ENCODE assay signal across 26 cellular contexts in the genomic region with DNA sequence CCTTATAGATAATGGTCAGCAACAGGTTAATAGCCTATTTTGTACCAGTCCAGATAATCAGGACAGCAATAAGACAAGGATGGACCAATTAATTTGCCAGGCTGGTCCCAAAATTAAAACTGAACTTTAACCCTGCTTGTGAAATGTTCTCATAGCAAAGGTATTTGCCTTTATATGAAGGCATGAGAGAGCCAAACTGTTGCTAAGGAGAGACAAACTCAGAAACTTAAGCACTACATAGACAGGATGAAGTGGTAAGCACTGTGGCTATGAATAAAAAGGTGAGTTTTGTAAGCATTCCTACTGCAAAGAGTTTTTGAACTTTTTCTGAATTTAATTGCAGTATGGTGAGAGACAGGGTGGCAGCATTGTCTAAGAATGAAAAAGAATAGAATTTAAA.
"Had no signal": no experiment of that assay in that cellular context is flagged by ENCODE, and none has a peak within 500 bp of the region (broad histone marks: within the 10 kb centered on the region; RNA-seq: fewer than 3 reads in every experiment).

No MANE protein-coding gene starts in this region.

- H3K4me3 ChIP-seq: coronary artery, hepatocyte, lower lobe of right lung, neural progenitor cell, thoracic aorta had no signal

- H3K9ac ChIP-seq: neural progenitor cell had no signal

- H3K27ac Mint-ChIP-seq: activated naive CD8-positive, alpha-beta T cell treated with anti-CD3 and anti-CD28 coated beads for 36 hours; activated T-cell treated with anti-CD3 and anti-CD28 coated beads, Interleukin-2, amount 50 U/mL, for 24 hours; activated T-helper 17 cell treated with anti-CD3 and anti-CD28 coated beads, Interleukin-2, amount 50 U/mL, for 72 hours; immature natural killer cell; naive thymus-derived CD4-positive, alpha-beta T cell; T-helper 1 cell treated with Interleukin-12 subunit alpha and Interleukin-12 subunit beta and Interleukin-4 antibody, amounts not matched to agents 30 μg/mL and 1 μg/mL, for 36 hours; type B pancreatic cell; WTC11 had no signal

- H3K4me1 Mint-ChIP-seq: activated T-helper 17 cell treated with anti-CD3 and anti-CD28 coated beads, Interleukin-2, amount 50 U/mL, for 72 hours; immature natural killer cell; naive thymus-derived CD4-positive, alpha-beta T cell had no signal

- H3K9me3 ChIP-seq: lower lobe of right lung, thoracic aorta had no signal

- H3K27me3 Mint-ChIP-seq: activated T-cell treated with anti-CD3 and anti-CD28 coated beads, Interleukin-2, amount 50 U/mL, for 24 hours had no signal

- H3K4me1 ChIP-seq: lower lobe of right lung had no signal

- H3K79me2 ChIP-seq: hepatocyte had no signal

- H3K36me3 ChIP-seq: lower lobe of right lung, neural progenitor cell, thoracic aorta had no signal

- H3K4me2 ChIP-seq: hepatocyte, neural progenitor cell had no signal

- H3K4me3 Mint-ChIP-seq: activated naive CD8-positive, alpha-beta T cell treated with anti-CD3 and anti-CD28 coated beads for 36 hours; activated T-cell treated with anti-CD3 and anti-CD28 coated beads, Interleukin-2, amount 50 U/mL, for 24 hours; activated T-helper 17 cell treated with anti-CD3 and anti-CD28 coated beads, Interleukin-2, amount 50 U/mL, for 72 hours; immature natural killer cell; naive thymus-derived CD4-positive, alpha-beta T cell; neural progenitor cell; T-helper 1 cell treated with Interleukin-12 subunit alpha and Interleukin-12 subunit beta and Interleukin-4 antibody, amounts not matched to agents 30 μg/mL and 1 μg/mL, for 36 hours; type B pancreatic cell; WTC11 had no signal

- H3K27me3 ChIP-seq: hepatocyte, neural progenitor cell had no signal

- H3K9me3 Mint-ChIP-seq: activated naive CD8-positive, alpha-beta T cell treated with anti-CD3 and anti-CD28 coated beads for 36 hours; activated T-cell treated with anti-CD3 and anti-CD28 coated beads, Interleukin-2, amount 50 U/mL, for 24 hours; activated T-helper 17 cell treated with anti-CD3 and anti-CD28 coated beads, Interleukin-2, amount 50 U/mL, for 72 hours; immature natural killer cell; naive thymus-derived CD4-positive, alpha-beta T cell; neural progenitor cell; T-helper 1 cell treated with Interleukin-12 subunit alpha and Interleukin-12 subunit beta and Interleukin-4 antibody, amounts not matched to agents 30 μg/mL and 1 μg/mL, for 36 hours; type B pancreatic cell; WTC11 had no signal

- DNase-seq: activated CD4-positive, alpha-beta T cell treated with anti-CD3 and anti-CD28 coated beads, Interleukin-2, amount 50 U/mL, for 4 hours; activated CD8-positive, alpha-beta memory T cell treated with anti-CD3 and anti-CD28 coated beads for 24 hours; activated CD8-positive, alpha-beta memory T cell treated with anti-CD3 and anti-CD28 coated beads, Interleukin-2, amount 50 U/mL, for 4 hours; activated naive CD4-positive, alpha-beta T cell; activated naive CD8-positive, alpha-beta T cell treated with anti-CD3 and anti-CD28 coated beads for 36 hours; activated T-cell treated with anti-CD3 and anti-CD28 coated beads, Interleukin-2, amount 50 U/mL, for 24 hours; amniotic stem cell; cerebellar nuclear complex; foreskin fibroblast; immature natural killer cell; lower lobe of right lung; naive thymus-derived CD4-positive, alpha-beta T cell; posterior cingulate gyrus; retina; stimulated activated CD4-positive, alpha-beta T cell treated with anti-CD3 and anti-CD28 coated beads, Interleukin-2, amount 100 ng/mL, for 48 hours; stimulated activated naive CD4-positive, alpha-beta T cell; T1000 had no signal

- H3K36me3 Mint-ChIP-seq: activated naive CD8-positive, alpha-beta T cell treated with anti-CD3 and anti-CD28 coated beads for 36 hours; immature natural killer cell; naive thymus-derived CD4-positive, alpha-beta T cell; neural progenitor cell; type B pancreatic cell; WTC11 had no signal

- H3K27ac ChIP-seq: epithelial cell of prostate, hepatocyte, lower lobe of right lung, neural progenitor cell, thoracic aorta had no signal

- ATAC-seq: activated T-helper 17 cell treated with anti-CD3 and anti-CD28 coated beads, Interleukin-2, amount 50 U/mL, for 72 hours; lower lobe of right lung; naive thymus-derived CD4-positive, alpha-beta T cell; WTC11 had no signal

- H2AFZ ChIP-seq: hepatocyte, neural progenitor cell had no signal
